In genomic region chr6:37102299-37103168, GRCh38 we compare ENCODE assay signal across 1 cellular context.
TF ChIP-seq lines count a peak whose summit lies in the region.

No MANE protein-coding gene starts in this region.

TF ChIP-seq in HepG2, 621 proteins besides CTCF, POLR2A, EP300 and RAD21 (continued from another document and continues in another):
- TF ChIP-seq, protein P1, sequence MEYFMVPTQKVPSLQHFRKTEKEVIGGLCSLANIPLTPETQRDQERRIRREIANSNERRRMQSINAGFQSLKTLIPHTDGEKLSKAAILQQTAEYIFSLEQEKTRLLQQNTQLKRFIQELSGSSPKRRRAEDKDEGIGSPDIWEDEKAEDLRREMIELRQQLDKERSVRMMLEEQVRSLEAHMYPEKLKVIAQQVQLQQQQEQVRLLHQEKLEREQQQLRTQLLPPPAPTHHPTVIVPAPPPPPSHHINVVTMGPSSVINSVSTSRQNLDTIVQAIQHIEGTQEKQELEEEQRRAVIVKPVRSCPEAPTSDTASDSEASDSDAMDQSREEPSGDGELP (IDR thresholded peaks at IDR 0.05; ENCODE audit: borderline replicate concordance, low read depth), result peak; percentile 95
- TF ChIP-seq SMAD1 (CRISPR knock-in tag; IDR thresholded peaks at IDR 0.05; ENCODE audit: borderline replicate concordance, low read depth), result no peak
- no peak for TF ChIP-seq CCAR2 (optimal IDR thresholded peaks at IDR 0.05; ENCODE audit: low read depth, low read length)
- TF ChIP-seq IRF1 (CRISPR knock-in tag; IDR thresholded peaks at IDR 0.05; ENCODE audit: low read depth), result 0 out of 2 replicates have a peak, but pooled peaks have one; percentile 32
- TF ChIP-seq ZNF3 (CRISPR knock-in tag; IDR thresholded peaks at IDR 0.05), result no peak
- TF ChIP-seq NCOA1 (CRISPR knock-in tag; IDR thresholded peaks at IDR 0.05), result no peak
- no peak for TF ChIP-seq NFYB (CRISPR knock-in tag; IDR thresholded peaks at IDR 0.05)
- no peak for TF ChIP-seq ZNF430 (CRISPR knock-in tag; IDR thresholded peaks at IDR 0.05)
- TF ChIP-seq ZNF782 (CRISPR knock-in tag; IDR thresholded peaks at IDR 0.05; ENCODE audit: borderline replicate concordance), result peak; percentile 72; the same call in 1 of the 2 replicates
- TF ChIP-seq, protein P2, sequence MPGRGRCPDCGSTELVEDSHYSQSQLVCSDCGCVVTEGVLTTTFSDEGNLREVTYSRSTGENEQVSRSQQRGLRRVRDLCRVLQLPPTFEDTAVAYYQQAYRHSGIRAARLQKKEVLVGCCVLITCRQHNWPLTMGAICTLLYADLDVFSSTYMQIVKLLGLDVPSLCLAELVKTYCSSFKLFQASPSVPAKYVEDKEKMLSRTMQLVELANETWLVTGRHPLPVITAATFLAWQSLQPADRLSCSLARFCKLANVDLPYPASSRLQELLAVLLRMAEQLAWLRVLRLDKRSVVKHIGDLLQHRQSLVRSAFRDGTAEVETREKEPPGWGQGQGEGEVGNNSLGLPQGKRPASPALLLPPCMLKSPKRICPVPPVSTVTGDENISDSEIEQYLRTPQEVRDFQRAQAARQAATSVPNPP (CRISPR knock-in tag; IDR thresholded peaks at IDR 0.05), result peak; percentile 57; the same call in 1 of the 2 replicates
- no peak for TF ChIP-seq STAT6 (CRISPR knock-in tag; IDR thresholded peaks at IDR 0.05; ENCODE audit: borderline replicate concordance)
- TF ChIP-seq ZNF790 (CRISPR knock-in tag; IDR thresholded peaks at IDR 0.05; ENCODE audit: borderline replicate concordance), result no peak
- TF ChIP-seq ZFP1 (CRISPR knock-in tag; IDR thresholded peaks at IDR 0.05), result no peak; the same call in 1 of the 2 replicates
- 0 out of 2 replicates have a peak, but pooled peaks have one; percentile 34 for TF ChIP-seq HNRNPL (IDR thresholded peaks at IDR 0.05; ENCODE audit: low read depth, low read length)
- TF ChIP-seq PPARG (CRISPR knock-in tag; conservative IDR thresholded peaks at IDR 0.05), result peak; percentile 28
- TF ChIP-seq POGZ (CRISPR knock-in tag; IDR thresholded peaks at IDR 0.05), result 0 out of 2 replicates have a peak, but pooled peaks have one; percentile 52
- TF ChIP-seq PHF20 (CRISPR knock-in tag; IDR thresholded peaks at IDR 0.05), result peak; percentile 45; the same call in 1 of the 2 replicates
- TF ChIP-seq, protein P3, sequence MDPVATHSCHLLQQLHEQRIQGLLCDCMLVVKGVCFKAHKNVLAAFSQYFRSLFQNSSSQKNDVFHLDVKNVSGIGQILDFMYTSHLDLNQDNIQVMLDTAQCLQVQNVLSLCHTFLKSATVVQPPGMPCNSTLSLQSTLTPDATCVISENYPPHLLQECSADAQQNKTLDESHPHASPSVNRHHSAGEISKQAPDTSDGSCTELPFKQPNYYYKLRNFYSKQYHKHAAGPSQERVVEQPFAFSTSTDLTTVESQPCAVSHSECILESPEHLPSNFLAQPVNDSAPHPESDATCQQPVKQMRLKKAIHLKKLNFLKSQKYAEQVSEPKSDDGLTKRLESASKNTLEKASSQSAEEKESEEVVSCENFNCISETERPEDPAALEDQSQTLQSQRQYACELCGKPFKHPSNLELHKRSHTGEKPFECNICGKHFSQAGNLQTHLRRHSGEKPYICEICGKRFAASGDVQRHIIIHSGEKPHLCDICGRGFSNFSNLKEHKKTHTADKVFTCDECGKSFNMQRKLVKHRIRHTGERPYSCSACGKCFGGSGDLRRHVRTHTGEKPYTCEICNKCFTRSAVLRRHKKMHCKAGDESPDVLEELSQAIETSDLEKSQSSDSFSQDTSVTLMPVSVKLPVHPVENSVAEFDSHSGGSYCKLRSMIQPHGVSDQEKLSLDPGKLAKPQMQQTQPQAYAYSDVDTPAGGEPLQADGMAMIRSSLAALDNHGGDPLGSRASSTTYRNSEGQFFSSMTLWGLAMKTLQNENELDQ (CRISPR knock-in tag; IDR thresholded peaks at IDR 0.05; ENCODE audit: borderline replicate concordance), result no peak
- TF ChIP-seq ZBTB42 (CRISPR knock-in tag; IDR thresholded peaks at IDR 0.05), result no peak
- no peak; the same call in 1 of the 2 replicates for TF ChIP-seq ZNF101 (CRISPR knock-in tag; IDR thresholded peaks at IDR 0.05; ENCODE audit: borderline replicate concordance, low read depth)
- no peak for TF ChIP-seq SCMH1 (CRISPR knock-in tag; IDR thresholded peaks at IDR 0.05; ENCODE audit: borderline replicate concordance)
- peak; percentile 68 for TF ChIP-seq ISL2 (CRISPR knock-in tag; IDR thresholded peaks at IDR 0.05)
- 0 out of 2 replicates have a peak, but pooled peaks have one; percentile 69 for TF ChIP-seq IRX3 (CRISPR knock-in tag; IDR thresholded peaks at IDR 0.05; ENCODE audit: borderline replicate concordance, low read depth)
- TF ChIP-seq SMYD3 (CRISPR knock-in tag; IDR thresholded peaks at IDR 0.05), result 0 out of 2 replicates have a peak, but pooled peaks have one; percentile 41
- peak; percentile 89; the same call in 1 of the 2 replicates for TF ChIP-seq ZNF639 (CRISPR knock-in tag; conservative IDR thresholded peaks at IDR 0.05)
- TF ChIP-seq, protein P4, sequence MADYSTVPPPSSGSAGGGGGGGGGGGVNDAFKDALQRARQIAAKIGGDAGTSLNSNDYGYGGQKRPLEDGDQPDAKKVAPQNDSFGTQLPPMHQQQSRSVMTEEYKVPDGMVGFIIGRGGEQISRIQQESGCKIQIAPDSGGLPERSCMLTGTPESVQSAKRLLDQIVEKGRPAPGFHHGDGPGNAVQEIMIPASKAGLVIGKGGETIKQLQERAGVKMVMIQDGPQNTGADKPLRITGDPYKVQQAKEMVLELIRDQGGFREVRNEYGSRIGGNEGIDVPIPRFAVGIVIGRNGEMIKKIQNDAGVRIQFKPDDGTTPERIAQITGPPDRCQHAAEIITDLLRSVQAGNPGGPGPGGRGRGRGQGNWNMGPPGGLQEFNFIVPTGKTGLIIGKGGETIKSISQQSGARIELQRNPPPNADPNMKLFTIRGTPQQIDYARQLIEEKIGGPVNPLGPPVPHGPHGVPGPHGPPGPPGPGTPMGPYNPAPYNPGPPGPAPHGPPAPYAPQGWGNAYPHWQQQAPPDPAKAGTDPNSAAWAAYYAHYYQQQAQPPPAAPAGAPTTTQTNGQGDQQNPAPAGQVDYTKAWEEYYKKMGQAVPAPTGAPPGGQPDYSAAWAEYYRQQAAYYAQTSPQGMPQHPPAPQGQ (CRISPR knock-in tag; IDR thresholded peaks at IDR 0.05; ENCODE audit: borderline replicate concordance), result no peak
- no peak for TF ChIP-seq HCFC1 (IDR thresholded peaks at IDR 0.05; ENCODE audit: low read depth, low read length)
- TF ChIP-seq GABPA (IDR thresholded peaks at IDR 0.05; ENCODE audit: low read depth, low read length), result no peak; the same call in 1 of the 2 replicates
- no peak for TF ChIP-seq GABPA (CRISPR knock-in tag; IDR thresholded peaks at IDR 0.05; ENCODE audit: low read depth)
- TF ChIP-seq, protein P5, sequence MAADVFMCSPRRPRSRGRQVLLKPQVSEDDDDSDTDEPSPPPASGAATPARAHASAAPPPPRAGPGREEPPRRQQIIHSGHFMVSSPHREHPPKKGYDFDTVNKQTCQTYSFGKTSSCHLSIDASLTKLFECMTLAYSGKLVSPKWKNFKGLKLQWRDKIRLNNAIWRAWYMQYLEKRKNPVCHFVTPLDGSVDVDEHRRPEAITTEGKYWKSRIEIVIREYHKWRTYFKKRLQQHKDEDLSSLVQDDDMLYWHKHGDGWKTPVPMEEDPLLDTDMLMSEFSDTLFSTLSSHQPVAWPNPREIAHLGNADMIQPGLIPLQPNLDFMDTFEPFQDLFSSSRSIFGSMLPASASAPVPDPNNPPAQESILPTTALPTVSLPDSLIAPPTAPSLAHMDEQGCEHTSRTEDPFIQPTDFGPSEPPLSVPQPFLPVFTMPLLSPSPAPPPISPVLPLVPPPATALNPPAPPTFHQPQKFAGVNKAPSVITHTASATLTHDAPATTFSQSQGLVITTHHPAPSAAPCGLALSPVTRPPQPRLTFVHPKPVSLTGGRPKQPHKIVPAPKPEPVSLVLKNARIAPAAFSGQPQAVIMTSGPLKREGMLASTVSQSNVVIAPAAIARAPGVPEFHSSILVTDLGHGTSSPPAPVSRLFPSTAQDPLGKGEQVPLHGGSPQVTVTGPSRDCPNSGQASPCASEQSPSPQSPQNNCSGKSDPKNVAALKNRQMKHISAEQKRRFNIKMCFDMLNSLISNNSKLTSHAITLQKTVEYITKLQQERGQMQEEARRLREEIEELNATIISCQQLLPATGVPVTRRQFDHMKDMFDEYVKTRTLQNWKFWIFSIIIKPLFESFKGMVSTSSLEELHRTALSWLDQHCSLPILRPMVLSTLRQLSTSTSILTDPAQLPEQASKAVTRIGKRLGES (CRISPR knock-in tag; IDR thresholded peaks at IDR 0.05; ENCODE audit: borderline replicate concordance), result no peak
- TF ChIP-seq, protein P6, sequence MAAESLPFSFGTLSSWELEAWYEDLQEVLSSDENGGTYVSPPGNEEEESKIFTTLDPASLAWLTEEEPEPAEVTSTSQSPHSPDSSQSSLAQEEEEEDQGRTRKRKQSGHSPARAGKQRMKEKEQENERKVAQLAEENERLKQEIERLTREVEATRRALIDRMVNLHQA (CRISPR knock-in tag; IDR thresholded peaks at IDR 0.05), result no peak
- TF ChIP-seq RFXAP (CRISPR knock-in tag; IDR thresholded peaks at IDR 0.05; ENCODE audit: borderline replicate concordance), result peak; percentile 71; the same call in 1 of the 2 replicates
- no peak for TF ChIP-seq RORA (CRISPR knock-in tag; IDR thresholded peaks at IDR 0.05)
- peak; percentile 79; the same call in 1 of the 2 replicates for TF ChIP-seq ZNF543 (CRISPR knock-in tag; IDR thresholded peaks at IDR 0.05)
- TF ChIP-seq MBNL3 (CRISPR knock-in tag; conservative IDR thresholded peaks at IDR 0.05), result no peak
- TF ChIP-seq ETS1 (CRISPR knock-in tag; IDR thresholded peaks at IDR 0.05), result peak; percentile 82; the same call in 1 of the 2 replicates
- no peak for TF ChIP-seq NFKBIZ (CRISPR knock-in tag; IDR thresholded peaks at IDR 0.05)
- no peak for TF ChIP-seq KAT2B (IDR thresholded peaks at IDR 0.05; ENCODE audit: borderline replicate concordance, low read depth, low read length)
- peak; percentile 88; the same call in 1 of the 2 replicates for TF ChIP-seq MYC (CRISPR knock-in tag; IDR thresholded peaks at IDR 0.05; ENCODE audit: borderline replicate concordance)
- no peak for TF ChIP-seq ZNF777 (CRISPR knock-in tag; IDR thresholded peaks at IDR 0.05)
- peak; percentile 89 for TF ChIP-seq KDM2A (CRISPR knock-in tag; IDR thresholded peaks at IDR 0.05; ENCODE audit: borderline replicate concordance, low read depth)
- no peak for TF ChIP-seq MYNN (CRISPR knock-in tag; IDR thresholded peaks at IDR 0.05; ENCODE audit: low read depth)
- TF ChIP-seq, protein P7, sequence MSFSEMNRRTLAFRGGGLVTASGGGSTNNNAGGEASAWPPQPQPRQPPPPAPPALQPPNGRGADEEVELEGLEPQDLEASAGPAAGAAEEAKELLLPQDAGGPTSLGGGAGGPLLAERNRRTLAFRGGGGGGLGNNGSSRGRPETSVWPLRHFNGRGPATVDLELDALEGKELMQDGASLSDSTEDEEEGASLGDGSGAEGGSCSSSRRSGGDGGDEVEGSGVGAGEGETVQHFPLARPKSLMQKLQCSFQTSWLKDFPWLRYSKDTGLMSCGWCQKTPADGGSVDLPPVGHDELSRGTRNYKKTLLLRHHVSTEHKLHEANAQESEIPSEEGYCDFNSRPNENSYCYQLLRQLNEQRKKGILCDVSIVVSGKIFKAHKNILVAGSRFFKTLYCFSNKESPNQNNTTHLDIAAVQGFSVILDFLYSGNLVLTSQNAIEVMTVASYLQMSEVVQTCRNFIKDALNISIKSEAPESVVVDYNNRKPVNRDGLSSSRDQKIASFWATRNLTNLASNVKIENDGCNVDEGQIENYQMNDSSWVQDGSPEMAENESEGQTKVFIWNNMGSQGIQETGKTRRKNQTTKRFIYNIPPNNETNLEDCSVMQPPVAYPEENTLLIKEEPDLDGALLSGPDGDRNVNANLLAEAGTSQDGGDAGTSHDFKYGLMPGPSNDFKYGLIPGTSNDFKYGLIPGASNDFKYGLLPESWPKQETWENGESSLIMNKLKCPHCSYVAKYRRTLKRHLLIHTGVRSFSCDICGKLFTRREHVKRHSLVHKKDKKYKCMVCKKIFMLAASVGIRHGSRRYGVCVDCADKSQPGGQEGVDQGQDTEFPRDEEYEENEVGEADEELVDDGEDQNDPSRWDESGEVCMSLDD (CRISPR knock-in tag; IDR thresholded peaks at IDR 0.05; ENCODE audit: borderline replicate concordance), result 0 out of 2 replicates have a peak, but pooled peaks have one; percentile 58
- TF ChIP-seq ZNF441 (CRISPR knock-in tag; IDR thresholded peaks at IDR 0.05; ENCODE audit: borderline replicate concordance), result no peak
